Comparison of ENCODE assay signal across 8 cellular contexts in genomic region chr7:104943502-104944343, GRCh38.
DNase-seq lines count a peak whose midpoint lies in the region; ATAC-seq and TF ChIP-seq lines count a peak whose summit lies in the region.

No MANE protein-coding gene starts in this region.

- no peaks in the 10 kb centered on the region for H3K36me3 ChIP-seq in Karpas-422 (ENCODE audit: insufficient read depth, low read length)

- H3K4me3 Mint-ChIP-seq in WTC11 = no peak overlapping the region

- H3K36me3 Mint-ChIP-seq in WTC11 = no peaks in the 10 kb centered on the region

- H3K27ac Mint-ChIP-seq in WTC11 = peak overlapping the region; percentile 63

- no peaks in the 10 kb centered on the region for H3K9me3 ChIP-seq in Karpas-422 (ENCODE audit: low read length)

- peak overlapping the region; percentile 65 for H3K4me2 ChIP-seq in Karpas-422 (ENCODE audit: low read depth, low read length, poor library complexity, severe bottlenecking)

- H3K4me1 ChIP-seq in Karpas-422 (ENCODE audit: low read length) = peaks cover 31% of the 10 kb centered on the region

- H3K4me1 Mint-ChIP-seq in WTC11 = peaks cover 25% of the 10 kb centered on the region

- no peaks in the 10 kb centered on the region for H4K20me1 ChIP-seq in Karpas-422 (ENCODE audit: insufficient read depth, low read depth, low read length)

- H3K4me3 ChIP-seq in Karpas-422 (ENCODE audit: low read length) (peak overlapping the region; percentile 47; the same call in 1 of the 2 replicates), choroid plexus epithelial cell (ENCODE audit: low read depth, low read length) (no peak overlapping the region)

- H3K9ac ChIP-seq in Karpas-422 (ENCODE audit: low read length) = peak overlapping the region; percentile 55

- peak overlapping the region; percentile 68 for H3K27ac ChIP-seq in Karpas-422 (ENCODE audit: low read length)

- H3K9me3 Mint-ChIP-seq in WTC11 = peaks cover 9% of the 10 kb centered on the region; the same call in 1 of the 2 replicates

- CTCF ChIA-PET in WTC11 (lab: Charles Lee) = interaction anchor here (1.1 kb wide), 1 partner anchor 60 kb away, joined by 4 read pairs; no protein-coding TSS in a partner anchor

- no peaks in the 10 kb centered on the region for H3K9me2 ChIP-seq in Karpas-422 (replicated peaks; ENCODE audit: insufficient read depth, low read length)

- H3K27me3 ChIP-seq in Karpas-422 (ENCODE audit: low read length) = no peaks in the 10 kb centered on the region

- DNase-seq in DMS153 treated with DMSO at 0.1 percent for 48 hours (lab: John Stamatoyannopoulos, UW; ENCODE audit: unreplicated experiment) = peak; percentile 86
- no peak for DNase-seq in Karpas-422
- no peak for DNase-seq in WTC11 (ENCODE audit: low spot score)
- peak; percentile 38 for DNase-seq in choroid plexus epithelial cell (ENCODE audit: low read depth)
- peak; percentile 94 for DNase-seq in mucosa of gallbladder (ENCODE audit: low spot score)
- DNase-seq in stimulated activated naive CD4-positive, alpha-beta T cell treated with Interleukin-2 at 50 U/mL for 16 hours (lab: John Stamatoyannopoulos, UW) = peak; percentile 62
- no peak for DNase-seq in NCI-H524 treated with DMSO at 0.1 percent for 48 hours (lab: John Stamatoyannopoulos, UW)

- H3K27me3 Mint-ChIP-seq in WTC11 (ENCODE audit: low read depth) = no peaks in the 10 kb centered on the region; the same call in 1 of the 2 replicates

- TF ChIP-seq CTCF in WTC11 (IDR thresholded peaks at IDR 0.05) = no peak
- no peak for TF ChIP-seq CTCF in choroid plexus epithelial cell (conservative IDR thresholded peaks at IDR 0.05; ENCODE audit: low read depth, low read length)

- no peaks in the 10 kb centered on the region for H3K79me2 ChIP-seq in Karpas-422 (ENCODE audit: low read length)

- POLR2A ChIA-PET in WTC11 (lab: Charles Lee) = no interaction called here

- peak; percentile 43 for ATAC-seq in GM21717 (IDR thresholded peaks at IDR 0.05; ENCODE audit: unreplicated experiment)
- no peak for ATAC-seq in WTC11

- peak overlapping the region; percentile 83 for H2AFZ ChIP-seq in Karpas-422 (ENCODE audit: low read length)

TF ChIP-seq in WTC11, 78 proteins besides CTCF, POLR2A, EP300 and RAD21:
- TF ChIP-seq ZNF138 (CRISPR knock-in tag; conservative IDR thresholded peaks at IDR 0.05) = no peak
- no peak for TF ChIP-seq HMGXB4 (CRISPR knock-in tag; IDR thresholded peaks at IDR 0.05)
- no peak for TF ChIP-seq ZNF317 (CRISPR knock-in tag; IDR thresholded peaks at IDR 0.05; ENCODE audit: borderline replicate concordance, low read depth)
- TF ChIP-seq EMX1 (CRISPR knock-in tag; IDR thresholded peaks at IDR 0.05) = no peak
- TF ChIP-seq MAX (CRISPR knock-in tag; IDR thresholded peaks at IDR 0.05) = no peak
- TF ChIP-seq MYBL2 (CRISPR knock-in tag; IDR thresholded peaks at IDR 0.05) = no peak
- TF ChIP-seq MXD4 (CRISPR knock-in tag; IDR thresholded peaks at IDR 0.05; ENCODE audit: borderline replicate concordance) = no peak
- no peak for TF ChIP-seq RORB (CRISPR knock-in tag; IDR thresholded peaks at IDR 0.05)
- TF ChIP-seq ZNF423 (CRISPR knock-in tag; IDR thresholded peaks at IDR 0.05) = no peak
- TF ChIP-seq NR2C2 (CRISPR knock-in tag; IDR thresholded peaks at IDR 0.05) = no peak
- TF ChIP-seq JUN (CRISPR knock-in tag; IDR thresholded peaks at IDR 0.05) = no peak
- no peak for TF ChIP-seq GTF2I (CRISPR knock-in tag; conservative IDR thresholded peaks at IDR 0.05)
- TF ChIP-seq AFF4 (CRISPR knock-in tag; IDR thresholded peaks at IDR 0.05; ENCODE audit: borderline replicate concordance) = no peak
- TF ChIP-seq RELA (CRISPR knock-in tag; IDR thresholded peaks at IDR 0.05; ENCODE audit: borderline replicate concordance) = no peak
- no peak for TF ChIP-seq SMAD4 (CRISPR knock-in tag; IDR thresholded peaks at IDR 0.05)
- TF ChIP-seq CBFB (CRISPR knock-in tag; IDR thresholded peaks at IDR 0.05; ENCODE audit: low read depth) = no peak
- TF ChIP-seq TP53 (CRISPR knock-in tag; IDR thresholded peaks at IDR 0.05) = no peak
- TF ChIP-seq E2F4 (CRISPR knock-in tag; IDR thresholded peaks at IDR 0.05; ENCODE audit: borderline replicate concordance, low read depth) = no peak
TF ChIP-seq in WTC11: peak in this region for 0.

Comparison
In these comparisons a context has a peak if more than half of its experiments do, and no peak if none do; other contexts are left out.
1. DNase-seq: peak in DMS153 treated with DMSO at 0.1 percent for 48 hours (single experiment), choroid plexus epithelial cell (single experiment), mucosa of gallbladder (single experiment) and stimulated activated naive CD4-positive, alpha-beta T cell treated with Interleukin-2 at 50 U/mL for 16 hours (single experiment); none in Karpas-422 (single experiment), WTC11 (single experiment) and NCI-H524 treated with DMSO at 0.1 percent for 48 hours (single experiment).